9 cellular contexts compared by ENCODE assay signal in genomic region chr6:83707829-83708545, GRCh38. TPM values are rescaled to one million over a fixed set of nuclear protein-coding genes. Genes with fewer than 3 reads are reported as not detected.
DNase-seq lines count a peak whose midpoint lies in the region; ATAC-seq and TF ChIP-seq lines count a peak whose summit lies in the region.
"Had no signal": no experiment of that assay in that cellular context is flagged by ENCODE, and none has a peak within 500 bp of the region (broad histone marks: within the 10 kb centered on the region; RNA-seq: fewer than 3 reads in every experiment).

No MANE protein-coding gene starts in this region.

- peaks cover 12% of the 10 kb centered on the region for H3K9me3 Mint-ChIP-seq in chondrocyte (ENCODE audit: low read depth)

- no peak for DNase-seq in Right ventricle myocardium inferior (ENCODE audit: missing footprints)
- DNase-seq in cardiac septum (ENCODE audit: low spot score), result no peak
- DNase-seq in chondrocyte (ENCODE audit: low spot score), result no peak
- DNase-seq in lower lobe of right lung, result no peak
- no peak for DNase-seq in uterus
- DNase-seq in stimulated activated CD4-positive, alpha-beta T cell treated with anti-CD3 and anti-CD28 coated beads, Interleukin-4, amount 100 ng/mL, for 4 hours, result no peak
- DNase-seq: activated B cell treated with CpG ODN at 0.5 μM for 24 hours had no signal

- no peak overlapping the region for H3K27ac Mint-ChIP-seq in chondrocyte (ENCODE audit: unreplicated experiment)
- H3K27ac Mint-ChIP-seq: activated B cell treated with CpG ODN at 0.5 μM for 24 hours had no signal

- intact Hi-C loops in Right ventricle myocardium inferior (cut with DNase I), result no loop called here
- intact Hi-C loops in cardiac septum (cut with DNase I), result no loop called here
- intact Hi-C loops in lower lobe of right lung (cut with DNase I), result no loop called here
- intact Hi-C loops in uterus (cut with DNase I; ENCODE audit: low total_unique reads), result no loop called here

- H3K4me1 Mint-ChIP-seq in chondrocyte (ENCODE audit: low read depth), result peaks cover 12% of the 10 kb centered on the region

- H3K36me3 Mint-ChIP-seq in chondrocyte (ENCODE audit: low read depth), result peaks cover 6% of the 10 kb centered on the region

- peaks cover 49% of the 10 kb centered on the region for H3K27me3 ChIP-seq in lower lobe of right lung (ENCODE audit: low read depth)
- no peaks in the 10 kb centered on the region for H3K27me3 ChIP-seq in uterus

- H3K27ac ChIP-seq in lower lobe of right lung, result no peak overlapping the region
- H3K27ac ChIP-seq in uterus, result no peak overlapping the region

- TF ChIP-seq POLR2A in uterus (IDR thresholded peaks at IDR 0.05), result no peak

- peak; percentile 44 for ATAC-seq in Right ventricle myocardium inferior
- ATAC-seq in lower lobe of right lung, result peak; percentile 39 to 54
- ATAC-seq in GM21526 (IDR thresholded peaks at IDR 0.05; ENCODE audit: low FRiP score, unreplicated experiment), result no peak
- ATAC-seq in HG03095 (IDR thresholded peaks at IDR 0.05; ENCODE audit: unreplicated experiment), result no peak

- peak overlapping the region; percentile 71 for H3K4me3 Mint-ChIP-seq in chondrocyte (ENCODE audit: unreplicated experiment)
- H3K4me3 Mint-ChIP-seq: activated B cell treated with CpG ODN at 0.5 μM for 24 hours had no signal

- no peaks in the 10 kb centered on the region for H3K4me1 ChIP-seq in lower lobe of right lung
- no peaks in the 10 kb centered on the region for H3K4me1 ChIP-seq in uterus

- H3K36me3 ChIP-seq in lower lobe of right lung, result no peaks in the 10 kb centered on the region
- no peaks in the 10 kb centered on the region for H3K36me3 ChIP-seq in uterus

- TF ChIP-seq CTCF in chondrocyte (IDR thresholded peaks at IDR 0.05) (no peak), lower lobe of right lung (IDR thresholded peaks at IDR 0.05) (no peak), uterus (IDR thresholded peaks at IDR 0.05) (no peak)

- peaks cover 11% of the 10 kb centered on the region for H3K9me3 ChIP-seq in lower lobe of right lung
- H3K9me3 ChIP-seq in uterus, result no peaks in the 10 kb centered on the region

- H3K4me3 ChIP-seq in lower lobe of right lung (peak overlapping the region; percentile 47), uterus (peak overlapping the region; percentile 17 to 38)

- H3K27me3 Mint-ChIP-seq in chondrocyte (ENCODE audit: low read depth), result peaks cover 52% of the 10 kb centered on the region

RNA-seq across cellular contexts. Expression of gene SNAP91, which starts 0.9 kb away (rescaled TPM):
- 5.5 TPM for total RNA-seq in Right ventricle myocardium inferior
- total RNA-seq in cardiac septum, result 1.4 TPM
- 0.15 to 0.23 TPM (median 0.20 TPM) in 3 replicates for total RNA-seq in chondrocyte
- not detected for total RNA-seq in lower lobe of right lung
- total RNA-seq in uterus, result 10 to 100 TPM in 1 of 4 donors, 1 to 10 TPM in 1, not detected in 2; 1.8 to 18.1 TPM
- total RNA-seq: activated B cell treated with CpG ODN at 0.5 μM for 24 hours had no signal

Comparison
In these comparisons a context has a peak if more than half of its experiments do, and no peak if none do; other contexts are left out.
1. ATAC-seq: peak in Right ventricle myocardium inferior (single experiment) and lower lobe of right lung (2 of 2); none in GM21526 (single experiment) and HG03095 (single experiment).